Comparison of ENCODE assay signal across 10 cellular contexts in genomic region chr18:13481820-13482640, GRCh38.
DNase-seq lines count a peak whose midpoint lies in the region; ATAC-seq and TF ChIP-seq lines count a peak whose summit lies in the region.
"Had no signal": no experiment of that assay in that cellular context is flagged by ENCODE, and none has a peak within 500 bp of the region (broad histone marks: within the 10 kb centered on the region; RNA-seq: fewer than 3 reads in every experiment).

No MANE protein-coding gene starts in this region.

- no peaks in the 10 kb centered on the region for H3K9me3 Mint-ChIP-seq in CD8-positive, alpha-beta T cell
- H3K9me3 Mint-ChIP-seq in activated CD8-positive, alpha-beta T cell treated with anti-CD3 and anti-CD28 coated beads for 36 hours = no peaks in the 10 kb centered on the region
- H3K9me3 Mint-ChIP-seq in activated CD4-positive, alpha-beta T cell treated with anti-CD3 and anti-CD28 coated beads, Interleukin-2, amount 10 ng/mL, durations not matched to agents 24 days and 14 days = peaks cover 4% of the 10 kb centered on the region

- no peak for DNase-seq in CD8-positive, alpha-beta T cell
- DNase-seq in activated CD8-positive, alpha-beta T cell treated with anti-CD3 and anti-CD28 coated beads for 36 hours = no peak
- DNase-seq in HEK293T (ENCODE audit: extremely low spot score) (no peak), omental fat pad (ENCODE audit: low spot score) (no peak)
- DNase-seq in activated CD4-positive, alpha-beta T cell treated with anti-CD3 and anti-CD28 coated beads, Interleukin-2, amount 10 ng/mL, durations not matched to agents 24 days and 14 days = no peak
- DNase-seq in stimulated activated CD4-positive, alpha-beta T cell treated with anti-CD3 and anti-CD28 coated beads, Interleukin-4, amount 100 ng/mL, for 1 hour = no peak
- DNase-seq: activated effector memory CD4-positive, alpha-beta T cell treated with anti-CD3 and anti-CD28 coated beads, Interleukin-2, amount 50 U/mL, for 16 hours; DMS153 had no signal

- no peaks in the 10 kb centered on the region for H3K27me3 ChIP-seq in CD8-positive, alpha-beta T cell (ENCODE audit: insufficient read depth, low read length)

- ATAC-seq in CD8-positive, alpha-beta T cell = no peak
- ATAC-seq in GM19035 (IDR thresholded peaks at IDR 0.05; ENCODE audit: unreplicated experiment) (peak; percentile 84), HG02884 (IDR thresholded peaks at IDR 0.05; ENCODE audit: unreplicated experiment) (peak; percentile 95), omental fat pad (ENCODE audit: low FRiP score) (no peak)
- peak; percentile 22 for ATAC-seq in activated CD8-positive, alpha-beta T cell treated with anti-CD3 and anti-CD28 coated beads for 36 hours

- peaks cover 58% of the 10 kb centered on the region for H3K36me3 Mint-ChIP-seq in CD8-positive, alpha-beta T cell
- peaks cover 23% of the 10 kb centered on the region for H3K36me3 Mint-ChIP-seq in activated CD8-positive, alpha-beta T cell treated with anti-CD3 and anti-CD28 coated beads for 36 hours (ENCODE audit: low read depth)
- H3K36me3 Mint-ChIP-seq in activated CD4-positive, alpha-beta T cell treated with anti-CD3 and anti-CD28 coated beads, Interleukin-2, amount 10 ng/mL, durations not matched to agents 24 days and 14 days (ENCODE audit: low read depth) = peaks cover 16% of the 10 kb centered on the region

- H3K27me3 Mint-ChIP-seq in CD8-positive, alpha-beta T cell (ENCODE audit: low read depth) = no peaks in the 10 kb centered on the region
- H3K27me3 Mint-ChIP-seq in activated CD8-positive, alpha-beta T cell treated with anti-CD3 and anti-CD28 coated beads for 36 hours = no peaks in the 10 kb centered on the region
- H3K27me3 Mint-ChIP-seq in activated CD4-positive, alpha-beta T cell treated with anti-CD3 and anti-CD28 coated beads, Interleukin-2, amount 10 ng/mL, durations not matched to agents 24 days and 14 days = no peaks in the 10 kb centered on the region

- CTCF ChIA-PET in CD8-positive, alpha-beta T cell (lab: Charles Lee) = interaction anchor here (0.9 to 2.0 kb wide), 2 partner anchors 9 to 266 kb away, joined by 3 to 9 read pairs; no protein-coding TSS in a partner anchor
- CTCF ChIA-PET in activated CD8-positive, alpha-beta T cell treated with anti-CD3 and anti-CD28 coated beads for 36 hours (lab: Charles Lee) = no interaction called here
- CTCF ChIA-PET in HEK293T (lab: Yijun Ruan, JAX) = interaction anchor here (0.6 kb wide), 1 partner anchor 65 kb away, joined by 3 read pairs; no protein-coding TSS in a partner anchor

- POLR2A ChIA-PET in CD8-positive, alpha-beta T cell (lab: Charles Lee) = interaction anchor here (0.7 kb wide), 1 partner anchor 205 kb away, joined by 3 read pairs; no protein-coding TSS in a partner anchor
- POLR2A ChIA-PET in activated CD8-positive, alpha-beta T cell treated with anti-CD3 and anti-CD28 coated beads for 36 hours (lab: Charles Lee) = interaction anchor here (1.0 kb wide), 1 partner anchor 239 kb away, joined by 3 read pairs; no protein-coding TSS in a partner anchor
- POLR2A ChIA-PET in HEK293T (lab: Yijun Ruan, JAX) = no interaction called here

- peaks cover 2% of the 10 kb centered on the region for H3K36me3 ChIP-seq in CD8-positive, alpha-beta T cell (ENCODE audit: insufficient read depth, low read length)

- no peak overlapping the region for H3K4me3 Mint-ChIP-seq in CD8-positive, alpha-beta T cell
- no peak overlapping the region for H3K4me3 Mint-ChIP-seq in activated CD8-positive, alpha-beta T cell treated with anti-CD3 and anti-CD28 coated beads for 36 hours
- no peak overlapping the region for H3K4me3 Mint-ChIP-seq in activated CD4-positive, alpha-beta T cell treated with anti-CD3 and anti-CD28 coated beads, Interleukin-2, amount 10 ng/mL, durations not matched to agents 24 days and 14 days

- H3K9me3 ChIP-seq in CD8-positive, alpha-beta T cell (ENCODE audit: low read length) = no peaks in the 10 kb centered on the region

- H3K27ac Mint-ChIP-seq in CD8-positive, alpha-beta T cell = peak overlapping the region; percentile 87
- peak overlapping the region; percentile 34 for H3K27ac Mint-ChIP-seq in activated CD8-positive, alpha-beta T cell treated with anti-CD3 and anti-CD28 coated beads for 36 hours
- no peak overlapping the region for H3K27ac Mint-ChIP-seq in activated CD4-positive, alpha-beta T cell treated with anti-CD3 and anti-CD28 coated beads, Interleukin-2, amount 10 ng/mL, durations not matched to agents 24 days and 14 days

- no peak overlapping the region for H3K27ac ChIP-seq in CD8-positive, alpha-beta T cell (ENCODE audit: low read depth, low read length)

- intact Hi-C loops in CD8-positive, alpha-beta T cell (cut with DNase I, micrococcal nuclease) = no loop called here
- intact Hi-C loops in activated CD8-positive, alpha-beta T cell treated with anti-CD3 and anti-CD28 coated beads for 36 hours (cut with micrococcal nuclease) = no loop called here
- intact Hi-C loops in activated CD4-positive, alpha-beta T cell treated with anti-CD3 and anti-CD28 coated beads, Interleukin-2, amount 10 ng/mL, durations not matched to agents 24 days and 14 days (cut with micrococcal nuclease) = no loop called here

- no peak overlapping the region for H3K4me3 ChIP-seq in CD8-positive, alpha-beta T cell (ENCODE audit: low read depth, low read length)

- TF ChIP-seq CTCF in CD8-positive, alpha-beta T cell (IDR thresholded peaks at IDR 0.05) = no peak
- no peak for TF ChIP-seq CTCF in activated CD8-positive, alpha-beta T cell treated with anti-CD3 and anti-CD28 coated beads for 36 hours (IDR thresholded peaks at IDR 0.05)
- no peak for TF ChIP-seq CTCF in omental fat pad (IDR thresholded peaks at IDR 0.05)

- peaks cover 12% of the 10 kb centered on the region for H3K4me1 ChIP-seq in CD8-positive, alpha-beta T cell (ENCODE audit: insufficient read depth, low read length)

- peaks cover 49% of the 10 kb centered on the region for H3K4me1 Mint-ChIP-seq in CD8-positive, alpha-beta T cell (ENCODE audit: low read depth)
- H3K4me1 Mint-ChIP-seq in activated CD8-positive, alpha-beta T cell treated with anti-CD3 and anti-CD28 coated beads for 36 hours (ENCODE audit: low read depth) = peaks cover 45% of the 10 kb centered on the region
- H3K4me1 Mint-ChIP-seq in activated CD4-positive, alpha-beta T cell treated with anti-CD3 and anti-CD28 coated beads, Interleukin-2, amount 10 ng/mL, durations not matched to agents 24 days and 14 days = peaks cover 22% of the 10 kb centered on the region

TF ChIP-seq in HEK293T, 16 proteins besides CTCF, POLR2A, EP300 and RAD21:
- TF ChIP-seq SUZ12 (IDR thresholded peaks at IDR 0.05) (no peak), TARDBP (IDR thresholded peaks at IDR 0.05) (no peak), CTBP1 (IDR thresholded peaks at IDR 0.05; ENCODE audit: borderline replicate concordance) (no peak), HDGF (IDR thresholded peaks at IDR 0.05; ENCODE audit: borderline replicate concordance) (no peak), SP1 (IDR thresholded peaks at IDR 0.05) (no peak), FOXA1 (IDR thresholded peaks at IDR 0.05) (no peak), BHLHE40 (IDR thresholded peaks at IDR 0.05; ENCODE audit: borderline replicate concordance) (no peak)

Comparison
In these comparisons a context has a peak if more than half of its experiments do, and no peak if none do; other contexts are left out.
1. ATAC-seq: peak in GM19035 (single experiment), HG02884 (single experiment) and activated CD8-positive, alpha-beta T cell treated with anti-CD3 and anti-CD28 coated beads for 36 hours (single experiment); none in CD8-positive, alpha-beta T cell (single experiment) and omental fat pad (single experiment).